Comparison of ENCODE assay signal across 16 cellular contexts in genomic region chr5:160460377-160461049, GRCh38. TPM values are rescaled to one million over a fixed set of nuclear protein-coding genes. Genes with fewer than 3 reads are reported as not detected.
DNase-seq lines count a peak whose midpoint lies in the region; ATAC-seq, FAIRE-seq and TF ChIP-seq lines count a peak whose summit lies in the region.
"Had no signal": no experiment of that assay in that cellular context is flagged by ENCODE, and none has a peak within 500 bp of the region (broad histone marks: within the 10 kb centered on the region; RNA-seq: fewer than 3 reads in every experiment).

No MANE protein-coding gene starts in this region.

- no peaks in the 10 kb centered on the region for H3K27me3 Mint-ChIP-seq in astrocyte (ENCODE audit: low read depth, unreplicated experiment)

- intact Hi-C loops in HCT116 (cut with micrococcal nuclease) (no loop called here), ascending aorta (cut with DNase I) (no loop called here)

- H3K23ac ChIP-seq in mesenchymal stem cell (ENCODE audit: low read length in 2 of 2) = no peak overlapping the region

- no peaks in the 10 kb centered on the region for H3K9me2 ChIP-seq in HCT116 (ENCODE audit: insufficient read depth)

- FAIRE-seq in astrocyte (lab: Jason Lieb, UNC) = peak; percentile 5

- peaks cover 16% of the 10 kb centered on the region for H3K4me1 Mint-ChIP-seq in astrocyte (ENCODE audit: low read depth, unreplicated experiment)

- POLR2A ChIA-PET in HCT116 (lab: Charles Lee) = no interaction called here

- H3K36me3 Mint-ChIP-seq in astrocyte (ENCODE audit: low read depth, unreplicated experiment) = no peaks in the 10 kb centered on the region
- H3K36me3 Mint-ChIP-seq: T-cell had no signal

- H2BK5ac ChIP-seq in mesenchymal stem cell (ENCODE audit: low read depth, low read length, poor library complexity, severe bottlenecking) = no peak overlapping the region

- TF ChIP-seq RAD21 in HCT116 (IDR thresholded peaks at IDR 0.05; ENCODE audit: low read depth) = peak; percentile 17; the same call in 1 of the 2 replicates

- peaks cover 4% of the 10 kb centered on the region for H3K9me3 Mint-ChIP-seq in astrocyte (ENCODE audit: unreplicated experiment)

- H2AK5ac ChIP-seq in mesenchymal stem cell (ENCODE audit: low read length, severe bottlenecking) = no peak overlapping the region

- H4K20me1 ChIP-seq in HCT116 (ENCODE audit: insufficient read depth) = no peaks in the 10 kb centered on the region
- no peaks in the 10 kb centered on the region for H4K20me1 ChIP-seq in astrocyte (ENCODE audit: insufficient read depth, low read length)

- WGBS in mesenchymal stem cell = 94% methylated on average over 3 of the region's 4 CpGs
- 86% methylated on average over 4 of the region's 4 CpGs for WGBS in upper lobe of left lung, 2 donors

- peak overlapping the region; percentile 21 for H3K4me3 Mint-ChIP-seq in astrocyte (ENCODE audit: unreplicated experiment)
- H3K4me3 Mint-ChIP-seq: T-cell had no signal

- peak in 2 of 3 experiments; percentile 11 to 38; a peak in 2 of 6 replicates for TF ChIP-seq CTCF in HCT116 (IDR thresholded peaks at IDR 0.05 in 2 of 3, conservative IDR thresholded peaks at IDR 0.05 in 1 of 3; ENCODE audit: borderline replicate concordance in 1 of 3, insufficient read depth in 1 of 3, low read depth in 2 of 3, low read length in 2 of 3)
- TF ChIP-seq CTCF in astrocyte (IDR thresholded peaks at IDR 0.05; ENCODE audit: insufficient read depth, low read depth, low read length) = peak; percentile 22
- TF ChIP-seq CTCF in ascending aorta (IDR thresholded peaks at IDR 0.05) = no peak
- no peak for TF ChIP-seq CTCF in upper lobe of left lung (IDR thresholded peaks at IDR 0.05)

- RAD21 ChIA-PET in HCT116 (lab: Charles Lee; ENCODE audit: low non-redundant PET in 1 of 2, low total read pairs in 2 of 2, uncharacterized antibody in 2 of 2, unreplicated experiment in 2 of 2) = interaction anchor here in 1 of 2 experiments (1.0 kb wide), 1 partner anchor 22 kb away, joined by 3 read pairs; no protein-coding TSS in a partner anchor

- H3K4me1 ChIP-seq in HCT116 (ENCODE audit: control insufficient read depth in 1 of 2, insufficient read depth in 2 of 2, low read length in 2 of 2) = no peaks in the 10 kb centered on the region
- H3K4me1 ChIP-seq in astrocyte (ENCODE audit: insufficient read depth, low read length) = peaks cover 13% of the 10 kb centered on the region
- H3K4me1 ChIP-seq in mesenchymal stem cell (ENCODE audit: control insufficient read depth, insufficient read depth, low read depth, low read length) = peaks cover 9% of the 10 kb centered on the region
- no peaks in the 10 kb centered on the region for H3K4me1 ChIP-seq in ascending aorta
- H3K4me1 ChIP-seq in upper lobe of left lung = peaks cover 0 to 5% (median 0%) of the 10 kb centered on the region in 4 donors

- no peak overlapping the region for H4K8ac ChIP-seq in mesenchymal stem cell (ENCODE audit: low read length)

- ATAC-seq in HCT116 (peak; percentile 60), upper lobe of left lung (ENCODE audit: low FRiP score in 2 of 2) (no peak)
- ATAC-seq: sciatic nerve, T-cell had no signal

- TF ChIP-seq EP300 in upper lobe of left lung (IDR thresholded peaks at IDR 0.05) = no peak

- H3K27ac ChIP-seq in HCT116 (ENCODE audit: low read depth, low read length) (no peak overlapping the region), astrocyte (ENCODE audit: low read depth, low read length) (no peak overlapping the region), mesenchymal stem cell (ENCODE audit: low read length, poor library complexity, severe bottlenecking) (peak overlapping the region; percentile 49), ascending aorta (no peak overlapping the region), upper lobe of left lung (no peak overlapping the region)

- H3K27ac Mint-ChIP-seq in astrocyte (ENCODE audit: unreplicated experiment) = peak overlapping the region; percentile 79
- H3K27ac Mint-ChIP-seq: T-cell had no signal

- H3K14ac ChIP-seq in mesenchymal stem cell (ENCODE audit: low read length in 2 of 2) = no peak overlapping the region

- TF ChIP-seq POLR2A in HCT116 (IDR thresholded peaks at IDR 0.05; ENCODE audit: borderline replicate concordance, extremely low read depth, insufficient read depth, insufficient read length) (no peak), upper lobe of left lung (IDR thresholded peaks at IDR 0.05) (no peak)

- in situ Hi-C loops in KBM-7 (cut with MboI; ENCODE audit: low pct_unique_long_range_greater_than_20kb, low sequenced_read_pairs) = no loop called here

- CTCF ChIA-PET in HCT116 (lab: Charles Lee) = interaction anchor here (1.0 to 1.1 kb wide), 2 partner anchors 20 to 21 kb away, joined by 3 read pairs; no protein-coding TSS in a partner anchor

- H3K79me2 ChIP-seq in HCT116 (ENCODE audit: insufficient read depth, low read length) = no peaks in the 10 kb centered on the region
- no peaks in the 10 kb centered on the region for H3K79me2 ChIP-seq in astrocyte (ENCODE audit: insufficient read depth, low read length)

- H2BK120ac ChIP-seq in mesenchymal stem cell (ENCODE audit: low read depth, low read length) = no peak overlapping the region

- H2AFZ ChIP-seq in HCT116 (ENCODE audit: low read depth, low read length, poor library complexity, severe bottlenecking) = no peak overlapping the region
- no peak overlapping the region for H2AFZ ChIP-seq in astrocyte (ENCODE audit: low read depth, low read length)
- no peak overlapping the region for H2AFZ ChIP-seq in mesenchymal stem cell (ENCODE audit: low read depth, low read length)

- no peaks in the 10 kb centered on the region for H3K79me1 ChIP-seq in mesenchymal stem cell (replicated peaks; ENCODE audit: low read length, poor library complexity, severe bottlenecking)

- H3K4me3 ChIP-seq in HCT116 (replicated peaks in 1 of 2; ENCODE audit: low read depth in 1 of 2, low read length in 2 of 2) = no peak overlapping the region
- no peak overlapping the region for H3K4me3 ChIP-seq in astrocyte (ENCODE audit: insufficient read depth, low read depth, low read length)
- H3K4me3 ChIP-seq in mesenchymal stem cell (ENCODE audit: insufficient read depth in 1 of 2, low read depth in 1 of 2, low read length in 2 of 2) = no peak overlapping the region
- H3K4me3 ChIP-seq in ascending aorta = no peak overlapping the region
- H3K4me3 ChIP-seq in upper lobe of left lung = no peak overlapping the region
- H3K4me3 ChIP-seq: HAP-1 had no signal

- H3K4me2 ChIP-seq in HCT116 (ENCODE audit: low read length) (no peak overlapping the region), astrocyte (ENCODE audit: low read length) (peak overlapping the region; percentile 40), mesenchymal stem cell (ENCODE audit: low read length, poor library complexity, severe bottlenecking) (no peak overlapping the region)

- H3K27me3 ChIP-seq in HCT116 (ENCODE audit: insufficient read depth, low read length) = peaks cover 4% of the 10 kb centered on the region; the same call in 1 of the 2 replicates
- no peaks in the 10 kb centered on the region for H3K27me3 ChIP-seq in astrocyte (ENCODE audit: insufficient read depth, low read length)
- H3K27me3 ChIP-seq in mesenchymal stem cell (ENCODE audit: control insufficient read depth in 1 of 2, insufficient read depth in 1 of 2, low read length in 2 of 2) = peaks cover 0 to 10% of the 10 kb centered on the region in 2 experiments
- no peaks in the 10 kb centered on the region for H3K27me3 ChIP-seq in ascending aorta
- no peaks in the 10 kb centered on the region for H3K27me3 ChIP-seq in upper lobe of left lung

- no peak overlapping the region for H2BK15ac ChIP-seq in mesenchymal stem cell (ENCODE audit: low read depth, poor library complexity, severe bottlenecking)

- H3K36me3 ChIP-seq in HCT116 (ENCODE audit: control insufficient read depth in 1 of 2, insufficient read depth in 2 of 2, low read length in 2 of 2) = no peaks in the 10 kb centered on the region
- no peaks in the 10 kb centered on the region for H3K36me3 ChIP-seq in astrocyte (ENCODE audit: insufficient read depth, low read length)
- H3K36me3 ChIP-seq in mesenchymal stem cell (ENCODE audit: control insufficient read depth in 1 of 2, insufficient read depth in 2 of 2, low read depth in 1 of 2, low read length in 2 of 2) = no peaks in the 10 kb centered on the region
- H3K36me3 ChIP-seq in ascending aorta = no peaks in the 10 kb centered on the region
- H3K36me3 ChIP-seq in upper lobe of left lung = no peaks in the 10 kb centered on the region
- H3K36me3 ChIP-seq: HAP-1 had no signal

- no peak overlapping the region for H2BK12ac ChIP-seq in mesenchymal stem cell (ENCODE audit: low read length in 2 of 2)

- DNase-seq in DMS 273 (lab: John Stamatoyannopoulos, UW; ENCODE audit: unreplicated experiment) = peak; percentile 32
- no peak for DNase-seq in HCT116 (ENCODE audit: low read depth, low spot score)
- DNase-seq in astrocyte (ENCODE audit: low read depth) = peak; percentile 23
- DNase-seq in mesenchymal stem cell = peak; percentile 3
- DNase-seq in ascending aorta (ENCODE audit: low spot score in 2 of 2) = no peak
- DNase-seq in KBM-7 = no peak
- DNase-seq in upper lobe of left lung = no peak
- DNase-seq in RPMI8226 = no peak
- DNase-seq: activated CD4-positive, alpha-beta T cell treated with anti-CD3 and anti-CD28 coated beads for 48 hours; activated effector memory CD4-positive, alpha-beta T cell treated with Interleukin-2 at 50 U/mL for 16 hours; Calu3; NCI-H1930; substantia nigra; T-cell had no signal

- H3K18ac ChIP-seq in mesenchymal stem cell (ENCODE audit: low read depth in 1 of 2, low read length in 2 of 2) = no peak overlapping the region

- no peak overlapping the region for H4K91ac ChIP-seq in mesenchymal stem cell (ENCODE audit: low read length)

- H3K9me3 ChIP-seq in HCT116 (ENCODE audit: control insufficient read depth in 1 of 2, insufficient read depth in 1 of 2, low read depth in 1 of 2, low read length in 2 of 2) = no peaks in the 10 kb centered on the region
- no peaks in the 10 kb centered on the region for H3K9me3 ChIP-seq in astrocyte (ENCODE audit: insufficient read depth, low read depth, low read length)
- H3K9me3 ChIP-seq in mesenchymal stem cell (ENCODE audit: control insufficient read depth, low read length) = no peaks in the 10 kb centered on the region
- H3K9me3 ChIP-seq in ascending aorta = no peaks in the 10 kb centered on the region
- no peaks in the 10 kb centered on the region for H3K9me3 ChIP-seq in upper lobe of left lung
- H3K9me3 ChIP-seq: HAP-1 had no signal

- no peak overlapping the region for H3K4ac ChIP-seq in mesenchymal stem cell (ENCODE audit: low read depth in 1 of 2, low read length in 2 of 2)

- H3K9ac ChIP-seq in HCT116 (ENCODE audit: low read length) (no peak overlapping the region), astrocyte (ENCODE audit: low read length) (no peak overlapping the region), mesenchymal stem cell (ENCODE audit: low read length) (no peak overlapping the region)

- no TSS peak for BruUV-seq in HCT116 (replicated peaks; lab: Mats Ljungman, UMichigan)

RNA-seq across cellular contexts. Expression of gene PTTG1, which starts 38.9 kb away (rescaled TPM):
- total RNA-seq in HCT116 (2021; ENCODE audit: unreplicated experiment) = 183 TPM
- polyA plus RNA-seq in HCT116 (2012) = 175 and 244 TPM in 2 replicates
- total RNA-seq in astrocyte = 12.7 and 20.4 TPM in 2 replicates
- 41.6 TPM for polyA plus RNA-seq in mesenchymal stem cell (2013, experiment 1 of 2)
- polyA plus RNA-seq in mesenchymal stem cell (2013, experiment 2 of 2) = 39.5 TPM
- total RNA-seq in ascending aorta = 8.6 TPM
- total RNA-seq in upper lobe of left lung = 10 to 100 TPM in 3 of 6 donors, 1 to 10 TPM in 3; 4.3 to 34.8 (median 9.6) TPM

RNA-seq across cellular contexts. Expression of gene SLU7, which starts 41.6 kb away (rescaled TPM):
- total RNA-seq in HCT116 (2021; ENCODE audit: unreplicated experiment) = 43.6 TPM
- polyA plus RNA-seq in HCT116 (2012) = 32.3 and 47.5 TPM in 2 replicates
- total RNA-seq in astrocyte = 46.1 and 48.4 TPM in 2 replicates
- 37.6 TPM for polyA plus RNA-seq in mesenchymal stem cell (2013, experiment 1 of 2)
- polyA plus RNA-seq in mesenchymal stem cell (2013, experiment 2 of 2) = 34.1 TPM
- total RNA-seq in ascending aorta = 10.2 TPM
- total RNA-seq in upper lobe of left lung = 100 to 1,000 TPM in 2 of 6 donors, 10 to 100 TPM in 4; 26.7 to 115 (median 60.7) TPM

Comparison
In these comparisons a context has a peak if more than half of its experiments do, and no peak if none do; other contexts are left out.
1. DNase-seq: peak in DMS 273 (single experiment), astrocyte (single experiment) and mesenchymal stem cell (single experiment); none in HCT116 (single experiment), ascending aorta (0 of 2), KBM-7 (single experiment), upper lobe of left lung (0 of 2) and RPMI8226 (single experiment).
2. CTCF ChIP-seq: peak in HCT116 (2 of 3) and astrocyte (single experiment); none in ascending aorta (0 of 3) and upper lobe of left lung (0 of 6).